ENCODE assay signal across 9 cellular contexts in the genomic region with DNA sequence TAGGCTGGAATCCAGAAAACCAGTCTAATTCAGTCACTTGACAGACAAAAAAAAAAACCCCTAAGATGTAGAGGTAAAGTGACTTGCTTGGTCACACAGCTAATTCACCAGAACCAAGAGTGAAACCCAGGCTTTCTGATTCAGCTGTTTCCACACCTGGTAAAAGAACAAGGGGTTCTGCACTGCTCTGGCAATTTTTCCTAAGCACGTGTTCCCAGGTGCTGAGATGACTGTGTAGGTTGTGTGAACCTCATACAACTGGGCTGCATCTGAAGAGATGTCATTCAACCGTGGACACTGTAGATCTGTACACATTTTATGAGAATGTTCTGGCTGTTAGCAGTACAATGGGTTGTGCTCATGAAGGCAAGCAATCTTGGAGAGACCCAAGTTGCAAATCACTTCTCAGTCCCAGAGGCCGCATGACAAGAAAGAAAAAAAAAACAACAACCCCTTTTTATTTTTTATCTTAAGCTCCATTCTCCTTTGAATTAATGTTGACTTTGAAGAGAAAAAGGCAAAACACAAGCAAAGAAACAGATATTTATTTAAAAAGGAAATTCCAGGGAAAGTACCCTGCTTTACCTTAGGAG.
DNase-seq lines count a peak whose midpoint lies in the region; ATAC-seq, FAIRE-seq and TF ChIP-seq lines count a peak whose summit lies in the region.
"Had no signal": no experiment of that assay in that cellular context is flagged by ENCODE, and none has a peak within 500 bp of the region (broad histone marks: within the 10 kb centered on the region; RNA-seq: fewer than 3 reads in every experiment).

No MANE protein-coding gene starts in this region.

- peaks cover 24 to 34% (median 34%) of the 10 kb centered on the region in 3 donors for H3K4me1 Mint-ChIP-seq in T-cell

- CTCF ChIA-PET in GM10248 (lab: Yijun Ruan, JAX): interaction anchor here (0.8 to 5.3 kb wide), 6 partner anchors 73 to 537 kb away, joined by 3 to 19 read pairs (median 4); partner anchors contain the start of genes DTL and INTS7
- CTCF ChIA-PET in GM12878 (lab: Yijun Ruan, JAX): interaction anchor here (0.6 to 3.8 kb wide), 17 partner anchors 8 to 1165 kb away, joined by 3 to 37 read pairs (median 4); partner anchors contain the start of genes DTL and INTS7
- CTCF ChIA-PET in T-cell (lab: Charles Lee): no interaction called here

- peak overlapping the region in 1 of 2 donors; percentile 82 for H3K27ac Mint-ChIP-seq in T-cell

- ATAC-seq in GM19452 (IDR thresholded peaks at IDR 0.05; ENCODE audit: unreplicated experiment) (peak; percentile 77), HG03342 (IDR thresholded peaks at IDR 0.05; ENCODE audit: unreplicated experiment) (peak; percentile 82), GM12878 (peak; percentile 81), T-cell (replicated peaks in 1 of 4) (no peak)

- RAD21 ChIA-PET in GM12878 (lab: Charles Lee; ENCODE audit: unreplicated experiment): interaction anchor here (0.8 to 4.7 kb wide), 13 partner anchors 10 to 259 kb away, joined by 3 to 79 read pairs (median 8); partner anchors contain the start of genes DTL and INTS7

- H3K4me1 ChIP-seq in GM12878 (ENCODE audit: control insufficient read depth, insufficient read depth, low read length): peaks cover 37% of the 10 kb centered on the region

- WGBS in GM12878 (ENCODE audit: insufficient coverage, insufficient replicate concordance, low lambda C conversion rate, missing lambda C conversion rate): 6% methylated on average over 3 of the region's 3 CpGs

- TF ChIP-seq RAD21 in GM12878 (IDR thresholded peaks at IDR 0.05; ENCODE audit: insufficient read depth, low read depth, low read length): peak; percentile 2; the same call in 1 of the 2 replicates

- intact Hi-C loops in GM12878 (cut with micrococcal nuclease; ENCODE audit: unreplicated experiment) (loop anchor here (2.0 to 5.0 kb wide), 6 partner anchors 47 to 258 kb away; partner anchors contain the start of gene LPGAT1), cardiac septum (cut with DNase I) (loop anchor here (5.0 kb wide), 1 partner anchor 243 kb away; no protein-coding TSS in a partner anchor)

- H3K9me3 Mint-ChIP-seq in T-cell: no peaks in the 10 kb centered on the region

- no peaks in the 10 kb centered on the region for H3K27me3 Mint-ChIP-seq in T-cell

- in situ Hi-C loops in GM12878 (cut with MboI): loop anchor here (5.0 kb wide), 2 partner anchors 108 to 243 kb away; partner anchors contain the start of gene LPGAT1

- 0 out of 2 replicates have a peak overlapping the region, but pooled peaks have one; percentile 1 for H3K4me2 ChIP-seq in GM12878 (ENCODE audit: control insufficient read depth, insufficient read depth)

- SMC1A ChIA-PET in GM12878 (lab: Charles Lee; ENCODE audit: uncharacterized antibody, unreplicated experiment): interaction anchor here (0.6 to 4.6 kb wide), 20 partner anchors 10 to 259 kb away, joined by 3 to 82 read pairs (median 4); partner anchors contain the start of genes DTL and INTS7

- POLR2A ChIA-PET in GM10248 (lab: Yijun Ruan, JAX) (interaction anchor here (0.6 to 0.7 kb wide), 3 partner anchors 28 to 244 kb away, joined by 3 to 4 read pairs (median 3); no protein-coding TSS in a partner anchor), GM12878 (lab: Charles Lee) (interaction anchor here (0.5 to 3.5 kb wide), 9 partner anchors 11 to 259 kb away, joined by 3 to 21 read pairs (median 4); no protein-coding TSS in a partner anchor), T-cell (lab: Charles Lee) (interaction anchor here (0.6 to 0.7 kb wide), 5 partner anchors 15 to 507 kb away, joined by 3 to 7 read pairs (median 4); no protein-coding TSS in a partner anchor)

- peaks cover 13% of the 10 kb centered on the region for H3K36me3 Mint-ChIP-seq in T-cell

- peak; percentile 85 for FAIRE-seq in GM12878 (lab: Jason Lieb, UNC)

- no peak overlapping the region for H3K4me3 Mint-ChIP-seq in T-cell

- no peaks in the 10 kb centered on the region for H4K20me1 ChIP-seq in GM12878 (ENCODE audit: control insufficient read depth, insufficient read depth)

- H3K79me2 ChIP-seq in GM12878 (ENCODE audit: control insufficient read depth, insufficient read depth, low read length): no peaks in the 10 kb centered on the region

- TF ChIP-seq EP300 in GM12878 (IDR thresholded peaks at IDR 0.05; ENCODE audit: borderline replicate concordance in 1 of 2, control insufficient read depth in 1 of 2, low read depth in 2 of 2, low read length in 2 of 2): peak; percentile 92 to 95

- no peaks in the 10 kb centered on the region for H3K27me3 ChIP-seq in GM12878 (replicated peaks in 1 of 2; ENCODE audit: control insufficient read depth in 2 of 2, insufficient read depth in 2 of 2, low read length in 1 of 2)

- no peaks in the 10 kb centered on the region for H3K9me3 ChIP-seq in GM12878 (replicated peaks; ENCODE audit: control insufficient read depth, insufficient read depth, low read length)

- TF ChIP-seq CTCF in GM10248 (IDR thresholded peaks at IDR 0.05; ENCODE audit: control extremely low read depth, extremely low read depth, low read depth, missing control alignments): no peak
- no peak for TF ChIP-seq CTCF in GM12878 (IDR thresholded peaks at IDR 0.05 in 2 of 3, conservative IDR thresholded peaks at IDR 0.05 in 1 of 3; ENCODE audit: control insufficient read depth in 2 of 3, extremely low read depth in 1 of 3, insufficient read depth in 1 of 3, low read depth in 3 of 3, low read length in 3 of 3)

- H2AFZ ChIP-seq in GM12878 (ENCODE audit: control insufficient read depth, low read depth, low read length): no peak overlapping the region

- peak overlapping the region; percentile 75 for H3K27ac ChIP-seq in GM12878 (ENCODE audit: control insufficient read depth, insufficient read depth)

- DNase-seq in GM10248 (ENCODE audit: extremely low spot score) (peak; percentile 73), GM12878 (ENCODE audit: low read depth, low spot score) (peak; percentile 99), cardiac septum (ENCODE audit: low spot score) (no peak), T-cell (no peak), KG1 (lab: John Stamatoyannopoulos, UW) (no peak)
- no peak for DNase-seq in NK-92 treated with Interleukin-12 subunit alpha and Interleukin-12 subunit beta, amount 100 ng/mL, for 24 hours (lab: John Stamatoyannopoulos, UW)
- DNase-seq: OCI-M1 had no signal

- H3K9ac ChIP-seq in GM12878 (ENCODE audit: control insufficient read depth, insufficient read depth, low read length): no peak overlapping the region

- H3K36me3 ChIP-seq in GM12878 (ENCODE audit: control insufficient read depth in 2 of 2, insufficient read depth in 2 of 2, low read length in 1 of 2): peaks cover 0 to 5% of the 10 kb centered on the region in 2 experiments; a peak in 3 of 4 replicates

- TF ChIP-seq POLR2A in GM12878 (IDR thresholded peaks at IDR 0.05; ENCODE audit: low read depth, low read length): no peak

- BruUV-seq in GM12878 (replicated peaks; lab: Mats Ljungman, UMichigan): no TSS peak

- H3K4me3 ChIP-seq in GM12878: no peak overlapping the region

TF ChIP-seq in GM12878, 131 proteins besides CTCF, POLR2A, EP300 and RAD21 (continues in another document):
- TF ChIP-seq POLR2AphosphoS5 (IDR thresholded peaks at IDR 0.05; ENCODE audit: low read length) (peak; percentile 61; the same call in 1 of the 2 replicates), TARDBP (IDR thresholded peaks at IDR 0.05; ENCODE audit: borderline replicate concordance) (no peak), CREB1 (IDR thresholded peaks at IDR 0.05; ENCODE audit: low read depth) (peak; percentile 79), MYC (IDR thresholded peaks at IDR 0.05; ENCODE audit: insufficient read depth, insufficient read length, insufficient replicate concordance, low read length, severe bottlenecking) (no peak), ATF7 (IDR thresholded peaks at IDR 0.05; ENCODE audit: low read depth) (peak; percentile 94), CBX5 (IDR thresholded peaks at IDR 0.05; ENCODE audit: low read depth) (peak; percentile 93), ZNF384 (IDR thresholded peaks at IDR 0.05; ENCODE audit: borderline replicate concordance, low read depth, low read length) (peak; percentile 48), HDAC2 (IDR thresholded peaks at IDR 0.05) (no peak), IRF4 (IDR thresholded peaks at IDR 0.05; ENCODE audit: low read depth, low read length) (peak; percentile 100), IRF5 (IDR thresholded peaks at IDR 0.05; ENCODE audit: borderline replicate concordance) (no peak)
- TF ChIP-seq, protein P1, sequence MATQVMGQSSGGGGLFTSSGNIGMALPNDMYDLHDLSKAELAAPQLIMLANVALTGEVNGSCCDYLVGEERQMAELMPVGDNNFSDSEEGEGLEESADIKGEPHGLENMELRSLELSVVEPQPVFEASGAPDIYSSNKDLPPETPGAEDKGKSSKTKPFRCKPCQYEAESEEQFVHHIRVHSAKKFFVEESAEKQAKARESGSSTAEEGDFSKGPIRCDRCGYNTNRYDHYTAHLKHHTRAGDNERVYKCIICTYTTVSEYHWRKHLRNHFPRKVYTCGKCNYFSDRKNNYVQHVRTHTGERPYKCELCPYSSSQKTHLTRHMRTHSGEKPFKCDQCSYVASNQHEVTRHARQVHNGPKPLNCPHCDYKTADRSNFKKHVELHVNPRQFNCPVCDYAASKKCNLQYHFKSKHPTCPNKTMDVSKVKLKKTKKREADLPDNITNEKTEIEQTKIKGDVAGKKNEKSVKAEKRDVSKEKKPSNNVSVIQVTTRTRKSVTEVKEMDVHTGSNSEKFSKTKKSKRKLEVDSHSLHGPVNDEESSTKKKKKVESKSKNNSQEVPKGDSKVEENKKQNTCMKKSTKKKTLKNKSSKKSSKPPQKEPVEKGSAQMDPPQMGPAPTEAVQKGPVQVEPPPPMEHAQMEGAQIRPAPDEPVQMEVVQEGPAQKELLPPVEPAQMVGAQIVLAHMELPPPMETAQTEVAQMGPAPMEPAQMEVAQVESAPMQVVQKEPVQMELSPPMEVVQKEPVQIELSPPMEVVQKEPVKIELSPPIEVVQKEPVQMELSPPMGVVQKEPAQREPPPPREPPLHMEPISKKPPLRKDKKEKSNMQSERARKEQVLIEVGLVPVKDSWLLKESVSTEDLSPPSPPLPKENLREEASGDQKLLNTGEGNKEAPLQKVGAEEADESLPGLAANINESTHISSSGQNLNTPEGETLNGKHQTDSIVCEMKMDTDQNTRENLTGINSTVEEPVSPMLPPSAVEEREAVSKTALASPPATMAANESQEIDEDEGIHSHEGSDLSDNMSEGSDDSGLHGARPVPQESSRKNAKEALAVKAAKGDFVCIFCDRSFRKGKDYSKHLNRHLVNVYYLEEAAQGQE (IDR thresholded peaks at IDR 0.05; ENCODE audit: low read depth, low read length): no peak

Comparison
In these comparisons a context has a peak if more than half of its experiments do, and no peak if none do; other contexts are left out.
1. DNase-seq: peak in GM10248 (single experiment) and GM12878 (single experiment); none in cardiac septum (single experiment), NK-92 treated with Interleukin-12 subunit alpha and Interleukin-12 subunit beta, amount 100 ng/mL, for 24 hours (single experiment), T-cell (0 of 34) and KG1 (single experiment).
2. ATAC-seq: peak in GM19452 (single experiment), HG03342 (single experiment) and GM12878 (single experiment); none in T-cell (0 of 4).
3. CTCF ChIA-PET loops: an anchor here in GM10248 (0.8 to 5.3 kb wide) and GM12878 (0.6 to 3.8 kb wide); none called in T-cell.